Comparison of ENCODE assay signal across 7 cellular contexts in genomic region chr2:240433973-240434727, GRCh38. TPM values are rescaled to one million over a fixed set of nuclear protein-coding genes. Genes with fewer than 3 reads are reported as not detected.
DNase-seq lines count a peak whose midpoint lies in the region; ATAC-seq and TF ChIP-seq lines count a peak whose summit lies in the region.

No MANE protein-coding gene starts in this region.

- H3K27ac Mint-ChIP-seq in activated B cell treated with CpG ODN at 0.5 μM for 24 hours (peak overlapping the region; percentile 46), neural crest cell (ENCODE audit: unreplicated experiment) (no peak overlapping the region)

- intact Hi-C loops in activated B cell treated with CpG ODN at 0.5 μM for 24 hours (cut with micrococcal nuclease): loop anchor here (2.0 kb wide), 4 partner anchors 127 to 1033 kb away; partner anchors contain the start of genes CAPN10, COPS9, DUSP28 and HDAC4

- H3K4me3 Mint-ChIP-seq in activated B cell treated with CpG ODN at 0.5 μM for 24 hours: peak overlapping the region; percentile 85
- H3K4me3 Mint-ChIP-seq in neural crest cell: peak overlapping the region; percentile 93

- peak; percentile 84 for DNase-seq in HK-2 (ENCODE audit: unreplicated experiment)
- no peak for DNase-seq in activated B cell treated with CpG ODN at 0.5 μM for 24 hours
- peak; percentile 94 for DNase-seq in fibroblast of gingiva (ENCODE audit: low read depth)
- no peak for DNase-seq in neural crest cell (ENCODE audit: low read depth, low spot score)
- DNase-seq in GM13976 (ENCODE audit: low spot score): no peak
- DNase-seq in NCI-H146 treated with DMSO at 0.1 percent for 48 hours (lab: John Stamatoyannopoulos, UW; ENCODE audit: unreplicated experiment): no peak
- DNase-seq in activated CD4-positive, CD25-positive, alpha-beta regulatory T cell (lab: John Stamatoyannopoulos, UW): no peak

- POLR2A ChIA-PET in activated B cell treated with CpG ODN at 0.5 μM for 24 hours (lab: Charles Lee): no interaction called here

- H3K36me3 Mint-ChIP-seq in activated B cell treated with CpG ODN at 0.5 μM for 24 hours (ENCODE audit: low read depth) (no peaks in the 10 kb centered on the region), neural crest cell (ENCODE audit: low read depth) (no peaks in the 10 kb centered on the region)

- H3K9me3 Mint-ChIP-seq in activated B cell treated with CpG ODN at 0.5 μM for 24 hours (no peaks in the 10 kb centered on the region), neural crest cell (no peaks in the 10 kb centered on the region)

- H3K27me3 Mint-ChIP-seq in activated B cell treated with CpG ODN at 0.5 μM for 24 hours (peaks cover 11% of the 10 kb centered on the region), neural crest cell (ENCODE audit: low read depth) (peaks cover 3% of the 10 kb centered on the region)

- no peak for ATAC-seq in activated B cell treated with CpG ODN at 0.5 μM for 24 hours (ENCODE audit: low read depth)

- TF ChIP-seq CTCF in activated B cell treated with CpG ODN at 0.5 μM for 24 hours (IDR thresholded peaks at IDR 0.05) (no peak), neural crest cell (conservative IDR thresholded peaks at IDR 0.05) (no peak), GM13976 (IDR thresholded peaks at IDR 0.05; ENCODE audit: borderline replicate concordance, control extremely low read depth, extremely low read depth, insufficient read depth, missing control alignments) (no peak)

- in situ Hi-C loops in GM13976 (cut with MboI; ENCODE audit: low sequenced_read_pairs, unreplicated experiment): loop anchor here (25.0 kb wide), 2 partner anchors 197 to 272 kb away; no protein-coding TSS in a partner anchor

- H3K4me1 Mint-ChIP-seq in activated B cell treated with CpG ODN at 0.5 μM for 24 hours (peaks cover 11% of the 10 kb centered on the region), neural crest cell (peaks cover 14% of the 10 kb centered on the region)

- CTCF ChIA-PET in activated B cell treated with CpG ODN at 0.5 μM for 24 hours (lab: Charles Lee): no interaction called here

RNA-seq across cellular contexts. Expression of gene GPC1, which starts 1.3 kb away (rescaled TPM):
- total RNA-seq in activated B cell treated with CpG ODN at 0.5 μM for 24 hours (1.1 and 1.9 TPM in 2 replicates), neural crest cell (88.6 and 89.9 TPM in 2 replicates)

Comparison
In these comparisons a context has a peak if more than half of its experiments do, and no peak if none do; other contexts are left out.
1. DNase-seq: peak in HK-2 (single experiment) and fibroblast of gingiva (single experiment); none in activated B cell treated with CpG ODN at 0.5 μM for 24 hours (single experiment), neural crest cell (single experiment), GM13976 (single experiment), NCI-H146 treated with DMSO at 0.1 percent for 48 hours (single experiment) and activated CD4-positive, CD25-positive, alpha-beta regulatory T cell (0 of 4).
2. RNA of gene GPC1, which starts 1.3 kb away (total RNA-seq): 88.6 to 89.9 TPM in neural crest cell; 1.1 to 1.9 TPM in activated B cell treated with CpG ODN at 0.5 μM for 24 hours; every median in the first group is over 10 times any median in the second.